ENCODE assay signal across 11 cellular contexts in genomic region chr1:223001653-223002634, GRCh38.
DNase-seq lines count a peak whose midpoint lies in the region; ATAC-seq and TF ChIP-seq lines count a peak whose summit lies in the region.
"Had no signal": no experiment of that assay in that cellular context is flagged by ENCODE, and none has a peak within 500 bp of the region (broad histone marks: within the 10 kb centered on the region; RNA-seq: fewer than 3 reads in every experiment).

No MANE protein-coding gene starts in this region.

- no peaks in the 10 kb centered on the region for H3K27me3 ChIP-seq in Loucy (ENCODE audit: insufficient read depth, low read length, poor library complexity, severe bottlenecking)

- peaks cover under 1% of the 10 kb centered on the region for H3K4me1 ChIP-seq in Loucy (ENCODE audit: insufficient read depth, low read length, poor library complexity, severe bottlenecking)

- TF ChIP-seq CTCF in C4-2B (conservative IDR thresholded peaks at IDR 0.05) (peak; percentile 32), Loucy (conservative IDR thresholded peaks at IDR 0.05; ENCODE audit: low read length) (peak; percentile 48), WTC11 (IDR thresholded peaks at IDR 0.05) (no peak)

- intact Hi-C loops in Right ventricle myocardium inferior (cut with DNase I): no loop called here

- POLR2A ChIA-PET in WTC11 (lab: Charles Lee): no interaction called here

- peak overlapping the region; percentile 26; the same call in 1 of the 2 replicates for H3K27ac Mint-ChIP-seq in WTC11
- H3K27ac Mint-ChIP-seq in stimulated activated memory B cell treated with anti-CD40 and anti-IgM and Interleukin-4, amounts not matched to agents 10 μg/mL and 1 μg/mL and 100 μg/mL, for 72 hours: no peak overlapping the region
- H3K27ac Mint-ChIP-seq: activated CD4-positive, alpha-beta T cell treated with anti-CD3 and anti-CD28 coated beads, Interleukin-2, amount 10 ng/mL, durations not matched to agents 7 days and 5 days had no signal

- H3K4me3 Mint-ChIP-seq in WTC11: no peak overlapping the region
- H3K4me3 Mint-ChIP-seq in stimulated activated memory B cell treated with anti-CD40 and anti-IgM and Interleukin-4, amounts not matched to agents 10 μg/mL and 1 μg/mL and 100 μg/mL, for 72 hours: no peak overlapping the region
- H3K4me3 Mint-ChIP-seq: activated CD4-positive, alpha-beta T cell treated with anti-CD3 and anti-CD28 coated beads, Interleukin-2, amount 10 ng/mL, durations not matched to agents 7 days and 5 days had no signal

- no peaks in the 10 kb centered on the region for H3K79me2 ChIP-seq in Loucy (ENCODE audit: insufficient read depth, low read length)

- no peak overlapping the region for H3K27ac ChIP-seq in C4-2B
- H3K27ac ChIP-seq: skin epidermis had no signal

- H3K4me1 Mint-ChIP-seq in WTC11: peaks cover 37% of the 10 kb centered on the region
- no peaks in the 10 kb centered on the region for H3K4me1 Mint-ChIP-seq in stimulated activated memory B cell treated with anti-CD40 and anti-IgM and Interleukin-4, amounts not matched to agents 10 μg/mL and 1 μg/mL and 100 μg/mL, for 72 hours
- H3K4me1 Mint-ChIP-seq: activated CD4-positive, alpha-beta T cell treated with anti-CD3 and anti-CD28 coated beads, Interleukin-2, amount 10 ng/mL, durations not matched to agents 7 days and 5 days had no signal

- no peak overlapping the region for H3K9ac ChIP-seq in Loucy (ENCODE audit: low read depth, low read length, poor library complexity, severe bottlenecking)

- peaks cover 4% of the 10 kb centered on the region; the same call in 1 of the 2 replicates for H3K36me3 ChIP-seq in Loucy (ENCODE audit: insufficient read depth, low read length)

- H3K9me3 Mint-ChIP-seq in WTC11: no peaks in the 10 kb centered on the region
- H3K9me3 Mint-ChIP-seq in stimulated activated memory B cell treated with anti-CD40 and anti-IgM and Interleukin-4, amounts not matched to agents 10 μg/mL and 1 μg/mL and 100 μg/mL, for 72 hours: no peaks in the 10 kb centered on the region
- H3K9me3 Mint-ChIP-seq: activated CD4-positive, alpha-beta T cell treated with anti-CD3 and anti-CD28 coated beads, Interleukin-2, amount 10 ng/mL, durations not matched to agents 7 days and 5 days had no signal

- ATAC-seq in WTC11 (peak; percentile 71), Right ventricle myocardium inferior (no peak), GM19397 (IDR thresholded peaks at IDR 0.05; ENCODE audit: unreplicated experiment) (no peak)
- no peak for ATAC-seq in stimulated activated memory B cell treated with anti-CD40 and anti-IgM and Interleukin-4, amounts not matched to agents 10 μg/mL and 1 μg/mL and 100 μg/mL, for 72 hours

- H3K27me3 Mint-ChIP-seq in WTC11 (ENCODE audit: low read depth): peaks cover 76% of the 10 kb centered on the region
- H3K27me3 Mint-ChIP-seq in stimulated activated memory B cell treated with anti-CD40 and anti-IgM and Interleukin-4, amounts not matched to agents 10 μg/mL and 1 μg/mL and 100 μg/mL, for 72 hours: no peaks in the 10 kb centered on the region
- H3K27me3 Mint-ChIP-seq: activated CD4-positive, alpha-beta T cell treated with anti-CD3 and anti-CD28 coated beads, Interleukin-2, amount 10 ng/mL, durations not matched to agents 7 days and 5 days had no signal

- no peaks in the 10 kb centered on the region for H3K9me3 ChIP-seq in Loucy (ENCODE audit: insufficient read depth, low read depth, low read length)

- no peak overlapping the region for H3K4me2 ChIP-seq in Loucy (ENCODE audit: low read depth, low read length, poor library complexity, severe bottlenecking)

- H4K20me1 ChIP-seq in Loucy (ENCODE audit: insufficient read depth, low read length, poor library complexity, severe bottlenecking): no peaks in the 10 kb centered on the region

- H3F3A ChIP-seq in Loucy (ENCODE audit: low read depth): no peaks in the 10 kb centered on the region

- H3K36me3 Mint-ChIP-seq in WTC11: peaks cover 12% of the 10 kb centered on the region
- H3K36me3 Mint-ChIP-seq in stimulated activated memory B cell treated with anti-CD40 and anti-IgM and Interleukin-4, amounts not matched to agents 10 μg/mL and 1 μg/mL and 100 μg/mL, for 72 hours: peaks cover 51% of the 10 kb centered on the region

- no peak overlapping the region for H3K4me3 ChIP-seq in Loucy (ENCODE audit: low read length, poor library complexity, severe bottlenecking)
- H3K4me3 ChIP-seq: skin epidermis had no signal

- DNase-seq in WTC11 (ENCODE audit: low spot score) (no peak), iris pigment epithelial cell (ENCODE audit: low read depth) (peak; percentile 24), Right ventricle myocardium inferior (ENCODE audit: missing footprints) (no peak)
- DNase-seq in stimulated activated naive CD4-positive, alpha-beta T cell treated with Interleukin-2 at 50 U/mL for 16 hours (lab: John Stamatoyannopoulos, UW): no peak
- DNase-seq: activated CD4-positive, alpha-beta T cell treated with anti-CD3 and anti-CD28 coated beads, Interleukin-2, amount 10 ng/mL, durations not matched to agents 7 days and 5 days; stimulated activated CD8-positive, alpha-beta memory T cell treated with anti-CD3 and anti-CD28 coated beads, Interleukin-4, amount 100 ng/mL, for 48 hours had no signal

- CTCF ChIA-PET in WTC11 (lab: Charles Lee): interaction anchor here (1.1 to 1.4 kb wide), 3 partner anchors 88 to 207 kb away, joined by 3 to 7 read pairs (median 4); no protein-coding TSS in a partner anchor

- no peaks in the 10 kb centered on the region for H3K9me2 ChIP-seq in Loucy (replicated peaks; ENCODE audit: low read depth, low read length)

- H2AFZ ChIP-seq in Loucy (ENCODE audit: low read length): no peak overlapping the region

TF ChIP-seq in WTC11, 78 proteins besides CTCF, POLR2A, EP300 and RAD21 (continues in another document):
- TF ChIP-seq ERG (CRISPR knock-in tag; IDR thresholded peaks at IDR 0.05) (no peak), ATF1 (CRISPR knock-in tag; IDR thresholded peaks at IDR 0.05) (no peak), E2F1 (CRISPR knock-in tag; IDR thresholded peaks at IDR 0.05) (no peak), MXD4 (CRISPR knock-in tag; IDR thresholded peaks at IDR 0.05; ENCODE audit: borderline replicate concordance) (no peak), TEAD1 (CRISPR knock-in tag; IDR thresholded peaks at IDR 0.05) (no peak), IRF2 (CRISPR knock-in tag; IDR thresholded peaks at IDR 0.05; ENCODE audit: borderline replicate concordance, low read depth) (no peak), GABPB1 (CRISPR knock-in tag; IDR thresholded peaks at IDR 0.05) (no peak), HMGXB4 (CRISPR knock-in tag; IDR thresholded peaks at IDR 0.05) (no peak), ZNF281 (CRISPR knock-in tag; IDR thresholded peaks at IDR 0.05) (no peak)
